14 cellular contexts compared by ENCODE assay signal in the genomic region with DNA sequence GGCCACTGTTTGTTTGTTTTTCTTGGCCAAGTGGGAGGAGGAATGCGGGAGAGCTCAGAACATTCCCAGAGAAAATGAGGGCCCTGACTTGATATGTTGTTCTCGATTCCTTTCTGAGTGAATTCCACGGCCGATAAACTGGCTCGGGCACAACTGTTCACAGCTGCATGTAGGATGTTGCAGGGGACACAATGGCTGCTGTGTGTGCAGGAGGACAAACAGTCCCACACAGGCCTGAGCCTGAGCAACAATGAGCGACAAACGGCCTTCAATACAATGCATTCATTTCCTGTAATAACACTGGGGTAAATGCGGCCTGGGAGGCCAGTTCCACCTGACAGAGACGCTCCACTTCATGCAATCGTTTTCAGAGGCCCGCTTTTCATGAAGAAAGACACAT.
DNase-seq lines count a peak whose midpoint lies in the region; TF ChIP-seq lines count a peak whose summit lies in the region.
"Had no signal": no experiment of that assay in that cellular context is flagged by ENCODE, and none has a peak within 500 bp of the region (broad histone marks: within the 10 kb centered on the region; RNA-seq: fewer than 3 reads in every experiment).

No MANE protein-coding gene starts in this region.

- no peak overlapping the region for H3K9ac ChIP-seq in H9 (ENCODE audit: extremely low read depth, insufficient read length, low read length)

- H3K27me3 ChIP-seq in H9 (ENCODE audit: insufficient read depth, low read length) (no peaks in the 10 kb centered on the region), left ventricle myocardium inferior (ENCODE audit: low read depth) (no peaks in the 10 kb centered on the region)

- H3K4me3 Mint-ChIP-seq in H9 = no peak overlapping the region
- H3K4me3 Mint-ChIP-seq in brain = no peak overlapping the region
- H3K4me3 Mint-ChIP-seq: natural killer cell treated with Interleukin-12 subunit alpha and Interleukin-12 subunit beta and Interleukin-15 and Interleukin-18, amount 100 ng/mL, for 72 hours had no signal

- no peak overlapping the region for H3K23ac ChIP-seq in H9 (ENCODE audit: insufficient read length, low read depth, low read length)

- H3K14ac ChIP-seq in H9 (ENCODE audit: insufficient read depth, low read length) = no peak overlapping the region

- in situ Hi-C loops in KBM-7 (cut with MboI; ENCODE audit: low pct_unique_long_range_greater_than_20kb, low sequenced_read_pairs) = no loop called here

- H3K4me1 Mint-ChIP-seq in H9 (peaks cover 6 to 8% of the 10 kb centered on the region in 2 experiments), brain (peaks cover 11% of the 10 kb centered on the region)

- no peak overlapping the region for H2BK5ac ChIP-seq in H9 (ENCODE audit: insufficient read length, low read length)

- DNase-seq in H9 = no peak
- peak; percentile 28 for DNase-seq in left ventricle myocardium inferior
- peak; percentile 86 for DNase-seq in occipital lobe (lab: John Stamatoyannopoulos, UW)
- DNase-seq in KBM-7 = no peak
- DNase-seq in stimulated activated CD4-positive, alpha-beta T cell treated with anti-CD3 and anti-CD28 coated beads, Interleukin-2, amount 100 ng/mL, for 24 hours = no peak
- DNase-seq in NCI-H1092 (lab: John Stamatoyannopoulos, UW) = no peak
- no peak for DNase-seq in activated CD8-positive, alpha-beta memory T cell treated with anti-CD3 and anti-CD28 coated beads for 24 hours
- DNase-seq: activated gamma-delta T cell, kidney glomerular epithelial cell, NCI-H1417, NCI-H446 treated with DMSO at 0.1 percent for 48 hours, WERI-Rb-1 had no signal

- no peak overlapping the region for H3K4ac ChIP-seq in H9 (ENCODE audit: low read depth, low read length)

- no peak overlapping the region for H3K18ac ChIP-seq in H9 (ENCODE audit: insufficient read length, low read depth, low read length)

- H3K4me3 ChIP-seq in left ventricle myocardium inferior = no peak overlapping the region

- H3K9me3 Mint-ChIP-seq in H9 = peaks cover 0 to 5% of the 10 kb centered on the region in 2 experiments; a peak in 1 of 5 replicates
- no peaks in the 10 kb centered on the region for H3K9me3 Mint-ChIP-seq in brain
- H3K9me3 Mint-ChIP-seq: natural killer cell treated with Interleukin-12 subunit alpha and Interleukin-12 subunit beta and Interleukin-15 and Interleukin-18, amount 100 ng/mL, for 72 hours had no signal

- no peak overlapping the region for H3K56ac ChIP-seq in H9 (ENCODE audit: insufficient read length, low read depth, low read length)

- H4K8ac ChIP-seq in H9 (replicated peaks; ENCODE audit: insufficient read length, low read depth, low read length) = no peak overlapping the region

- H4K91ac ChIP-seq in H9 (ENCODE audit: insufficient read length, low read depth, low read length) = no peak overlapping the region

- no CpG with 5 or more reads among the region's 11 CpGs for WGBS in H9 (ENCODE audit: extremely low coverage, insufficient read length, low lambda C conversion rate)

- H3K27ac Mint-ChIP-seq in H9 = peak overlapping the region in 2 of 3 experiments; percentile 18 to 43; a peak in 2 of 7 replicates
- H3K27ac Mint-ChIP-seq in brain = peak overlapping the region; percentile 36 to 95 (median 79)
- H3K27ac Mint-ChIP-seq: natural killer cell treated with Interleukin-12 subunit alpha and Interleukin-12 subunit beta and Interleukin-15 and Interleukin-18, amount 100 ng/mL, for 72 hours had no signal

- H3K36me3 Mint-ChIP-seq in H9 (ENCODE audit: insufficient read depth in 1 of 3, low read depth in 3 of 3) = no peaks in the 10 kb centered on the region
- H3K36me3 Mint-ChIP-seq in brain = no peaks in the 10 kb centered on the region
- H3K36me3 Mint-ChIP-seq: natural killer cell treated with Interleukin-12 subunit alpha and Interleukin-12 subunit beta and Interleukin-15 and Interleukin-18, amount 100 ng/mL, for 72 hours had no signal

- no peaks in the 10 kb centered on the region for H3K36me3 ChIP-seq in left ventricle myocardium inferior
- H3K36me3 ChIP-seq: WERI-Rb-1 had no signal

- no peaks in the 10 kb centered on the region for H3K27me3 Mint-ChIP-seq in H9 (ENCODE audit: low read depth)
- no peaks in the 10 kb centered on the region for H3K27me3 Mint-ChIP-seq in brain
- H3K27me3 Mint-ChIP-seq: natural killer cell treated with Interleukin-12 subunit alpha and Interleukin-12 subunit beta and Interleukin-15 and Interleukin-18, amount 100 ng/mL, for 72 hours had no signal

- intact Hi-C loops in left ventricle myocardium inferior (cut with micrococcal nuclease) = no loop called here

- H2BK15ac ChIP-seq in H9 (ENCODE audit: low read depth, low read length) = no peak overlapping the region

- no peak overlapping the region for H2BK120ac ChIP-seq in H9 (ENCODE audit: low read depth, low read length, poor library complexity, severe bottlenecking)

- H2BK12ac ChIP-seq in H9 (ENCODE audit: insufficient read length, low read depth, low read length) = no peak overlapping the region

- H2AFZ ChIP-seq in H9 (ENCODE audit: low read length) = no peak overlapping the region

- H2AK5ac ChIP-seq in H9 (ENCODE audit: insufficient read length, low read length) = no peak overlapping the region

- H3K23me2 ChIP-seq in H9 (ENCODE audit: insufficient read length, low read depth, low read length, poor library complexity, severe bottlenecking) = no peaks in the 10 kb centered on the region

- TF ChIP-seq CTCF in H9 (conservative IDR thresholded peaks at IDR 0.05) (no peak), brain (conservative IDR thresholded peaks at IDR 0.05) (no peak), left ventricle myocardium inferior (IDR thresholded peaks at IDR 0.05; ENCODE audit: borderline replicate concordance) (no peak)

- H2BK20ac ChIP-seq in H9 (ENCODE audit: low read depth, low read length, poor library complexity, severe bottlenecking) = no peak overlapping the region

- H3K27ac ChIP-seq in H9 (ENCODE audit: insufficient read length, low read depth, low read length) (no peak overlapping the region), left ventricle myocardium inferior (replicated peaks) (peak overlapping the region; percentile 36)
- H3K27ac ChIP-seq: WERI-Rb-1 had no signal

- no peak overlapping the region for H3T11ph ChIP-seq in H9 (ENCODE audit: low read length)

- no peaks in the 10 kb centered on the region for H3K4me1 ChIP-seq in H9 (ENCODE audit: insufficient read depth, low read length)
- H3K4me1 ChIP-seq in left ventricle myocardium inferior = peaks cover 10% of the 10 kb centered on the region

- no peaks in the 10 kb centered on the region for H4K20me1 ChIP-seq in H9 (ENCODE audit: control insufficient read depth, insufficient read depth, insufficient read length)

- no peaks in the 10 kb centered on the region for H3K9me3 ChIP-seq in H9 (ENCODE audit: control insufficient read depth, low read depth, low read length)
- no peaks in the 10 kb centered on the region for H3K9me3 ChIP-seq in left ventricle myocardium inferior (replicated peaks)

- H3K79me2 ChIP-seq in H9 (ENCODE audit: insufficient read depth, low read length) = no peaks in the 10 kb centered on the region

- H3K4me2 ChIP-seq in H9 (ENCODE audit: insufficient read depth, insufficient read length, low read length) = no peak overlapping the region

- H3K79me1 ChIP-seq in H9 (ENCODE audit: insufficient read depth, low read depth, low read length, poor library complexity, severe bottlenecking) = no peaks in the 10 kb centered on the region

- H4K5ac ChIP-seq in H9 (ENCODE audit: insufficient read length, low read depth, low read length) = no peak overlapping the region

Comparison
In these comparisons a context has a peak if more than half of its experiments do, and no peak if none do; other contexts are left out.
1. DNase-seq: peak in left ventricle myocardium inferior (single experiment) and occipital lobe (single experiment); none in H9 (single experiment), KBM-7 (single experiment), stimulated activated CD4-positive, alpha-beta T cell treated with anti-CD3 and anti-CD28 coated beads, Interleukin-2, amount 100 ng/mL, for 24 hours (0 of 2), NCI-H1092 (single experiment) and activated CD8-positive, alpha-beta memory T cell treated with anti-CD3 and anti-CD28 coated beads for 24 hours (single experiment).